In the genomic region with DNA sequence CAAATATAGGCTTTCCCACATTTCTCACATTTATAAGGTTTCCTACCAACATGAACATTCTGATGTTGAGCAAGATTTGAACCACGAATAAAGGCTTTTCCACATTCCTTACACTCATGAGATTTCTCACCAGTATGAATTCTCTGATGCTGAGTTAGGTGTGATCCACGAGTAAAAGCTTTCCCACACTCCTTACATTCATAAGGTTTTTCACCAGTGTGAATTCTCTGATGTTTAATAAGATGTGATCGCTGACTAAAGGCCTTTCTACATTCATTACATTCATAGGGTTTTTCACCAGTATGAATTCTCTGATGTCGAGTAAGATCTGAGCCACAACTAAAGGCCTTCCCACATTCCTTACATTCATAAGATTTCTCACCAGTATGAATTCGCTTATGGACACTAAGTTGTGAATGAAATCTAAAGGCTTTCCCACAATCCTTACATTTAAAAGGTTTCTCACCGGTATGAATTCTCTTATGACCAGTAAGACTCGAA, we compare ENCODE assay signal across 1 cellular context.
TF ChIP-seq lines count a peak whose summit lies in the region.

No MANE protein-coding gene starts in this region.

TF ChIP-seq in GM23338, 12 proteins besides CTCF, POLR2A, EP300 and RAD21:
- TF ChIP-seq NANOG (IDR thresholded peaks at IDR 0.05; ENCODE audit: borderline replicate concordance) (no peak), ZNF331 (CRISPR knock-in tag; IDR thresholded peaks at IDR 0.05; ENCODE audit: low read depth) (no peak), STAT1 (IDR thresholded peaks at IDR 0.05; ENCODE audit: unreplicated experiment) (no peak), CREB1 (CRISPR knock-in tag; IDR thresholded peaks at IDR 0.05; ENCODE audit: low read depth) (no peak), EZH2phosphoT487 (IDR thresholded peaks at IDR 0.05; ENCODE audit: unreplicated experiment) (no peak), EZH2 (IDR thresholded peaks at IDR 0.05; ENCODE audit: low read depth, unreplicated experiment) (no peak), POLR2AphosphoS5 (IDR thresholded peaks at IDR 0.05; ENCODE audit: low read depth) (no peak), JUNB (IDR thresholded peaks at IDR 0.05; ENCODE audit: unreplicated experiment) (no peak), ZNF114 (CRISPR knock-in tag; IDR thresholded peaks at IDR 0.05) (no peak)
- TF ChIP-seq, protein P1, sequence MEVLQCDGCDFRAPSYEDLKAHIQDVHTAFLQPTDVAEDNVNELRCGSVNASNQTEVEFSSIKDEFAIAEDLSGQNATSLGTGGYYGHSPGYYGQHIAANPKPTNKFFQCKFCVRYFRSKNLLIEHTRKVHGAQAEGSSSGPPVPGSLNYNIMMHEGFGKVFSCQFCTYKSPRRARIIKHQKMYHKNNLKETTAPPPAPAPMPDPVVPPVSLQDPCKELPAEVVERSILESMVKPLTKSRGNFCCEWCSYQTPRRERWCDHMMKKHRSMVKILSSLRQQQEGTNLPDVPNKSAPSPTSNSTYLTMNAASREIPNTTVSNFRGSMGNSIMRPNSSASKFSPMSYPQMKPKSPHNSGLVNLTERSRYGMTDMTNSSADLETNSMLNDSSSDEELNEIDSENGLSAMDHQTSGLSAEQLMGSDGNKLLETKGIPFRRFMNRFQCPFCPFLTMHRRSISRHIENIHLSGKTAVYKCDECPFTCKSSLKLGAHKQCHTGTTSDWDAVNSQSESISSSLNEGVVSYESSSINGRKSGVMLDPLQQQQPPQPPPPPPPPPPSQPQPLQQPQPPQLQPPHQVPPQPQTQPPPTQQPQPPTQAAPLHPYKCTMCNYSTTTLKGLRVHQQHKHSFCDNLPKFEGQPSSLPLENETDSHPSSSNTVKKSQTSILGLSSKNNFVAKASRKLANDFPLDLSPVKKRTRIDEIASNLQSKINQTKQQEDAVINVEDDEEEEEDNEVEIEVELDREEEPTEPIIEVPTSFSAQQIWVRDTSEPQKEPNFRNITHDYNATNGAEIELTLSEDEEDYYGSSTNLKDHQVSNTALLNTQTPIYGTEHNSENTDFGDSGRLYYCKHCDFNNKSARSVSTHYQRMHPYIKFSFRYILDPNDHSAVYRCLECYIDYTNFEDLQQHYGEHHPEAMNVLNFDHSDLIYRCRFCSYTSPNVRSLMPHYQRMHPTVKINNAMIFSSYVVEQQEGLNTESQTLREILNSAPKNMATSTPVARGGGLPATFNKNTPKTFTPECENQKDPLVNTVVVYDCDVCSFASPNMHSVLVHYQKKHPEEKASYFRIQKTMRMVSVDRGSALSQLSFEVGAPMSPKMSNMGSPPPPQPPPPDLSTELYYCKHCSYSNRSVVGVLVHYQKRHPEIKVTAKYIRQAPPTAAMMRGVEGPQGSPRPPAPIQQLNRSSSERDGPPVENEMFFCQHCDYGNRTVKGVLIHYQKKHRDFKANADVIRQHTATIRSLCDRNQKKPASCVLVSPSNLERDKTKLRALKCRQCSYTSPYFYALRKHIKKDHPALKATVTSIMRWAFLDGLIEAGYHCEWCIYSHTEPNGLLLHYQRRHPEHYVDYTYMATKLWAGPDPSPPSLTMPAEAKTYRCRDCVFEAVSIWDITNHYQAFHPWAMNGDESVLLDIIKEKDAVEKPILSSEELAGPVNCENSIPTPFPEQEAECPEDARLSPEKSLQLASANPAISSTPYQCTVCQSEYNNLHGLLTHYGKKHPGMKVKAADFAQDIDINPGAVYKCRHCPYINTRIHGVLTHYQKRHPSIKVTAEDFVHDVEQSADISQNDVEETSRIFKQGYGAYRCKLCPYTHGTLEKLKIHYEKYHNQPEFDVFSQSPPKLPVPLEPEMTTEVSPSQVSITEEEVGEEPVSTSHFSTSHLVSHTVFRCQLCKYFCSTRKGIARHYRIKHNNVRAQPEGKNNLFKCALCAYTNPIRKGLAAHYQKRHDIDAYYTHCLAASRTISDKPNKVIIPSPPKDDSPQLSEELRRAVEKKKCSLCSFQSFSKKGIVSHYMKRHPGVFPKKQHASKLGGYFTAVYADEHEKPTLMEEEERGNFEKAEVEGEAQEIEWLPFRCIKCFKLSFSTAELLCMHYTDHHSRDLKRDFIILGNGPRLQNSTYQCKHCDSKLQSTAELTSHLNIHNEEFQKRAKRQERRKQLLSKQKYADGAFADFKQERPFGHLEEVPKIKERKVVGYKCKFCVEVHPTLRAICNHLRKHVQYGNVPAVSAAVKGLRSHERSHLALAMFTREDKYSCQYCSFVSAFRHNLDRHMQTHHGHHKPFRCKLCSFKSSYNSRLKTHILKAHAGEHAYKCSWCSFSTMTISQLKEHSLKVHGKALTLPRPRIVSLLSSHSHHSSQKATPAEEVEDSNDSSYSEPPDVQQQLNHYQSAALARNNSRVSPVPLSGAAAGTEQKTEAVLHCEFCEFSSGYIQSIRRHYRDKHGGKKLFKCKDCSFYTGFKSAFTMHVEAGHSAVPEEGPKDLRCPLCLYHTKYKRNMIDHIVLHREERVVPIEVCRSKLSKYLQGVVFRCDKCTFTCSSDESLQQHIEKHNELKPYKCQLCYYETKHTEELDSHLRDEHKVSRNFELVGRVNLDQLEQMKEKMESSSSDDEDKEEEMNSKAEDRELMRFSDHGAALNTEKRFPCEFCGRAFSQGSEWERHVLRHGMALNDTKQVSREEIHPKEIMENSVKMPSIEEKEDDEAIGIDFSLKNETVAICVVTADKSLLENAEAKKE (CRISPR knock-in tag; IDR thresholded peaks at IDR 0.05) = no peak
- TF ChIP-seq, protein P2, sequence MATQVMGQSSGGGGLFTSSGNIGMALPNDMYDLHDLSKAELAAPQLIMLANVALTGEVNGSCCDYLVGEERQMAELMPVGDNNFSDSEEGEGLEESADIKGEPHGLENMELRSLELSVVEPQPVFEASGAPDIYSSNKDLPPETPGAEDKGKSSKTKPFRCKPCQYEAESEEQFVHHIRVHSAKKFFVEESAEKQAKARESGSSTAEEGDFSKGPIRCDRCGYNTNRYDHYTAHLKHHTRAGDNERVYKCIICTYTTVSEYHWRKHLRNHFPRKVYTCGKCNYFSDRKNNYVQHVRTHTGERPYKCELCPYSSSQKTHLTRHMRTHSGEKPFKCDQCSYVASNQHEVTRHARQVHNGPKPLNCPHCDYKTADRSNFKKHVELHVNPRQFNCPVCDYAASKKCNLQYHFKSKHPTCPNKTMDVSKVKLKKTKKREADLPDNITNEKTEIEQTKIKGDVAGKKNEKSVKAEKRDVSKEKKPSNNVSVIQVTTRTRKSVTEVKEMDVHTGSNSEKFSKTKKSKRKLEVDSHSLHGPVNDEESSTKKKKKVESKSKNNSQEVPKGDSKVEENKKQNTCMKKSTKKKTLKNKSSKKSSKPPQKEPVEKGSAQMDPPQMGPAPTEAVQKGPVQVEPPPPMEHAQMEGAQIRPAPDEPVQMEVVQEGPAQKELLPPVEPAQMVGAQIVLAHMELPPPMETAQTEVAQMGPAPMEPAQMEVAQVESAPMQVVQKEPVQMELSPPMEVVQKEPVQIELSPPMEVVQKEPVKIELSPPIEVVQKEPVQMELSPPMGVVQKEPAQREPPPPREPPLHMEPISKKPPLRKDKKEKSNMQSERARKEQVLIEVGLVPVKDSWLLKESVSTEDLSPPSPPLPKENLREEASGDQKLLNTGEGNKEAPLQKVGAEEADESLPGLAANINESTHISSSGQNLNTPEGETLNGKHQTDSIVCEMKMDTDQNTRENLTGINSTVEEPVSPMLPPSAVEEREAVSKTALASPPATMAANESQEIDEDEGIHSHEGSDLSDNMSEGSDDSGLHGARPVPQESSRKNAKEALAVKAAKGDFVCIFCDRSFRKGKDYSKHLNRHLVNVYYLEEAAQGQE (IDR thresholded peaks at IDR 0.05; ENCODE audit: unreplicated experiment) = no peak
- TF ChIP-seq, protein P3, sequence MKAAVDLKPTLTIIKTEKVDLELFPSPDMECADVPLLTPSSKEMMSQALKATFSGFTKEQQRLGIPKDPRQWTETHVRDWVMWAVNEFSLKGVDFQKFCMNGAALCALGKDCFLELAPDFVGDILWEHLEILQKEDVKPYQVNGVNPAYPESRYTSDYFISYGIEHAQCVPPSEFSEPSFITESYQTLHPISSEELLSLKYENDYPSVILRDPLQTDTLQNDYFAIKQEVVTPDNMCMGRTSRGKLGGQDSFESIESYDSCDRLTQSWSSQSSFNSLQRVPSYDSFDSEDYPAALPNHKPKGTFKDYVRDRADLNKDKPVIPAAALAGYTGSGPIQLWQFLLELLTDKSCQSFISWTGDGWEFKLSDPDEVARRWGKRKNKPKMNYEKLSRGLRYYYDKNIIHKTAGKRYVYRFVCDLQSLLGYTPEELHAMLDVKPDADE (IDR thresholded peaks at IDR 0.05) = no peak
